In the genomic region with DNA sequence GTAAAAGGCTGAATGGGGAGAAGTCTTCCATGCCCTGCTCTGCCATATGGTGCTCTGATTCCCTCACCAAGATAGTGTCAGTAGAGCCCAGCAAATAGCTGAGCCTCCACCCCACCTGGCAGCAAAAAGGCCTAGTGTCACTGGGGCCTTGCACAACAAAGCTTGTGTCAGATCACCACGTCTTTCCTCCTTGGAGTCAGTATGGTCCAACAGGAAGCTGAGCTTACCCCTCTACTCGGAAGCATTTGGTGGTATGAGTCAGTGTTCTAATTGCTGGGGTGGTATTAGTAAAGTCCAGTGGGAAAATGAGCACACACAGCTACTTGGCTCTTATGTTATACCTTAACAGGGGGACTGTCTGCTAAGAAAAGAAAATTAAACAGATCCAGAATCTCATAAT, we compare ENCODE assay signal across 22 cellular contexts. TPM values are rescaled to one million over a fixed set of nuclear protein-coding genes. Genes with fewer than 3 reads are reported as not detected.
DNase-seq lines count a peak whose midpoint lies in the region; ATAC-seq and TF ChIP-seq lines count a peak whose summit lies in the region.
"Had no signal": no experiment of that assay in that cellular context is flagged by ENCODE, and none has a peak within 500 bp of the region (broad histone marks: within the 10 kb centered on the region; RNA-seq: fewer than 3 reads in every experiment).

No MANE protein-coding gene starts in this region.

- H4K20me1 ChIP-seq in SK-N-SH (ENCODE audit: insufficient read depth): no peaks in the 10 kb centered on the region

- no peak overlapping the region for H3K4me2 ChIP-seq in SK-N-SH
- H3K4me2 ChIP-seq: GM23338 had no signal

- H3K9ac ChIP-seq in SK-N-SH: no peak overlapping the region

- H3K4me1 Mint-ChIP-seq in activated CD4-positive, alpha-beta T cell treated with anti-CD3 and anti-CD28 coated beads, Interleukin-2, amount 10 ng/mL, durations not matched to agents 7 days and 5 days: no peaks in the 10 kb centered on the region
- H3K4me1 Mint-ChIP-seq: activated naive CD4-positive, alpha-beta T cell treated with anti-CD3 and anti-CD28 coated beads, Interleukin-2, amount 50 U/mL, for 24 hours; GM23338 had no signal

- DNase-seq in A673 (ENCODE audit: low spot score): peak; percentile 27
- DNase-seq in HPDE6-E6E7 (ENCODE audit: extremely low spot score): peak; percentile 14
- DNase-seq in RKO (ENCODE audit: low spot score): peak; percentile 23
- peak; percentile 29 for DNase-seq in fibroblast of peridontal ligament (ENCODE audit: extremely low read depth)
- DNase-seq in SK-N-SH: no peak
- no peak for DNase-seq in prostate gland (ENCODE audit: low spot score)
- DNase-seq in activated CD4-positive, alpha-beta T cell treated with anti-CD3 and anti-CD28 coated beads, Interleukin-2, amount 10 ng/mL, durations not matched to agents 7 days and 5 days: no peak
- DNase-seq: ACHN; activated CD4-positive, alpha-beta T cell treated with anti-CD3 and anti-CD28 coated beads for 1 hour; effector memory CD4-positive, alpha-beta T cell; esophagus squamous epithelium; GF-D8; KBM-7; kidney glomerular epithelial cell; NCI-H1092 treated with DMSO at 0.1 percent for 48 hours; NCI-H2081 treated with DMSO at 0.1 percent for 48 hours; occipital lobe; retina had no signal

- no peak for TF ChIP-seq EP300 in SK-N-SH (IDR thresholded peaks at IDR 0.05; ENCODE audit: borderline replicate concordance in 1 of 2, low read depth in 1 of 2, low read length in 1 of 2)

- H3K27ac ChIP-seq in A673 (ENCODE audit: low read depth, low read length, poor library complexity, severe bottlenecking) (no peak overlapping the region), SK-N-SH (ENCODE audit: low read depth in 2 of 2, low read length in 1 of 2) (no peak overlapping the region), prostate gland (no peak overlapping the region)
- H3K27ac ChIP-seq: C4-2B, esophagus squamous epithelium had no signal

- H3K27ac Mint-ChIP-seq in activated CD4-positive, alpha-beta T cell treated with anti-CD3 and anti-CD28 coated beads, Interleukin-2, amount 10 ng/mL, durations not matched to agents 7 days and 5 days: no peak overlapping the region
- H3K27ac Mint-ChIP-seq: activated naive CD4-positive, alpha-beta T cell treated with anti-CD3 and anti-CD28 coated beads, Interleukin-2, amount 50 U/mL, for 24 hours; GM23338 had no signal

- no peak overlapping the region for H2AFZ ChIP-seq in SK-N-SH (ENCODE audit: low read depth)
- H2AFZ ChIP-seq: GM23338 had no signal

- no peaks in the 10 kb centered on the region for H3K27me3 Mint-ChIP-seq in activated CD4-positive, alpha-beta T cell treated with anti-CD3 and anti-CD28 coated beads, Interleukin-2, amount 10 ng/mL, durations not matched to agents 7 days and 5 days

- H3F3A ChIP-seq in SK-N-SH (replicated peaks; ENCODE audit: insufficient read depth): no peaks in the 10 kb centered on the region

- no peak for TF ChIP-seq RAD21 in SK-N-SH (IDR thresholded peaks at IDR 0.05; ENCODE audit: low read length)

- H3K4me3 ChIP-seq in A673 (ENCODE audit: low read depth, low read length, poor library complexity, severe bottlenecking) (no peak overlapping the region), SK-N-SH (ENCODE audit: low read depth in 2 of 2, low read length in 1 of 2) (no peak overlapping the region), prostate gland (no peak overlapping the region)
- H3K4me3 ChIP-seq: esophagus squamous epithelium, GM23338 had no signal

- no peaks in the 10 kb centered on the region for H3K4me1 ChIP-seq in A673 (ENCODE audit: insufficient read depth, low read length, poor library complexity, severe bottlenecking)
- H3K4me1 ChIP-seq in SK-N-SH (ENCODE audit: control insufficient read depth in 1 of 2, insufficient read depth in 2 of 2, low read depth in 1 of 2, low read length in 1 of 2): no peaks in the 10 kb centered on the region
- no peaks in the 10 kb centered on the region for H3K4me1 ChIP-seq in prostate gland (replicated peaks)
- H3K4me1 ChIP-seq: esophagus squamous epithelium had no signal

- ATAC-seq in GM18517 (IDR thresholded peaks at IDR 0.05; ENCODE audit: unreplicated experiment): no peak
- ATAC-seq: GM23338 had no signal

- no TSS peak for BruUV-seq in A673 (replicated peaks; lab: Mats Ljungman, UMichigan)

- H3K79me2 ChIP-seq in SK-N-SH (ENCODE audit: insufficient read depth): no peaks in the 10 kb centered on the region

- H3K9me3 ChIP-seq in A673 (ENCODE audit: low read depth, low read length, poor library complexity, severe bottlenecking) (no peaks in the 10 kb centered on the region), SK-N-SH (no peaks in the 10 kb centered on the region), prostate gland (no peaks in the 10 kb centered on the region)
- H3K9me3 ChIP-seq: esophagus squamous epithelium had no signal

- WGBS in SK-N-SH (ENCODE audit: low lambda C conversion rate): 13% methylated on average over 2 of the region's 2 CpGs
- 77% methylated on average over 2 of the region's 2 CpGs for WGBS in prostate gland

- CTCF ChIA-PET in A673 (lab: Charles Lee): no interaction called here
- CTCF ChIA-PET in SK-N-SH (lab: Yijun Ruan, JAX): no interaction called here
- CTCF ChIA-PET in activated CD4-positive, alpha-beta T cell treated with anti-CD3 and anti-CD28 coated beads, Interleukin-2, amount 10 ng/mL, durations not matched to agents 7 days and 5 days (lab: Charles Lee): no interaction called here

- H3K4me3 Mint-ChIP-seq in activated CD4-positive, alpha-beta T cell treated with anti-CD3 and anti-CD28 coated beads, Interleukin-2, amount 10 ng/mL, durations not matched to agents 7 days and 5 days: no peak overlapping the region
- H3K4me3 Mint-ChIP-seq: activated naive CD4-positive, alpha-beta T cell treated with anti-CD3 and anti-CD28 coated beads, Interleukin-2, amount 50 U/mL, for 24 hours; GM23338 had no signal

- H3K36me3 ChIP-seq in A673 (ENCODE audit: insufficient read depth, low read length, poor library complexity, severe bottlenecking) (no peaks in the 10 kb centered on the region), SK-N-SH (replicated peaks in 1 of 2; ENCODE audit: control insufficient read depth in 1 of 2, insufficient read depth in 2 of 2, low read length in 1 of 2) (no peaks in the 10 kb centered on the region), prostate gland (no peaks in the 10 kb centered on the region)
- H3K36me3 ChIP-seq: esophagus squamous epithelium had no signal

- no peaks in the 10 kb centered on the region for H3K9me2 ChIP-seq in SK-N-SH

- POLR2A ChIA-PET in A673 (lab: Charles Lee; ENCODE audit: low non-redundant PET): no interaction called here
- POLR2A ChIA-PET in SK-N-SH (lab: Yijun Ruan, JAX): no interaction called here
- POLR2A ChIA-PET in activated CD4-positive, alpha-beta T cell treated with anti-CD3 and anti-CD28 coated beads, Interleukin-2, amount 10 ng/mL, durations not matched to agents 7 days and 5 days (lab: Charles Lee): no interaction called here

- no peaks in the 10 kb centered on the region for H3K36me3 Mint-ChIP-seq in activated CD4-positive, alpha-beta T cell treated with anti-CD3 and anti-CD28 coated beads, Interleukin-2, amount 10 ng/mL, durations not matched to agents 7 days and 5 days (ENCODE audit: low read depth)
- H3K36me3 Mint-ChIP-seq: activated naive CD4-positive, alpha-beta T cell treated with anti-CD3 and anti-CD28 coated beads, Interleukin-2, amount 50 U/mL, for 24 hours had no signal

- intact Hi-C loops in A673 (cut with micrococcal nuclease; ENCODE audit: unreplicated experiment): no loop called here
- intact Hi-C loops in prostate gland (cut with DNase I): no loop called here

- H3K9me3 Mint-ChIP-seq in activated CD4-positive, alpha-beta T cell treated with anti-CD3 and anti-CD28 coated beads, Interleukin-2, amount 10 ng/mL, durations not matched to agents 7 days and 5 days: no peaks in the 10 kb centered on the region
- H3K9me3 Mint-ChIP-seq: activated naive CD4-positive, alpha-beta T cell treated with anti-CD3 and anti-CD28 coated beads, Interleukin-2, amount 50 U/mL, for 24 hours; GM23338 had no signal

- no peak for TF ChIP-seq POLR2A in prostate gland (IDR thresholded peaks at IDR 0.05)

- TF ChIP-seq CTCF in A673 (conservative IDR thresholded peaks at IDR 0.05; ENCODE audit: low read depth, low read length) (no peak), SK-N-SH (IDR thresholded peaks at IDR 0.05) (no peak), prostate gland (IDR thresholded peaks at IDR 0.05) (no peak)

- H3K27me3 ChIP-seq in A673 (replicated peaks; ENCODE audit: insufficient read depth, low read depth, low read length, poor library complexity) (peaks cover 31% of the 10 kb centered on the region), SK-N-SH (ENCODE audit: insufficient read depth) (no peaks in the 10 kb centered on the region), prostate gland (replicated peaks; ENCODE audit: insufficient read depth) (no peaks in the 10 kb centered on the region)
- H3K27me3 ChIP-seq: esophagus squamous epithelium had no signal

TF ChIP-seq in SK-N-SH, 30 proteins besides CTCF, POLR2A, EP300 and RAD21 (continues in another document):
- no peak for TF ChIP-seq GABPA (IDR thresholded peaks at IDR 0.05; ENCODE audit: low read depth)

RNA-seq across cellular contexts. Expression of gene RRP15, which starts 18.7 kb away (rescaled TPM):
- total RNA-seq in A673 (2021): 31.3 and 38.4 TPM in 2 replicates
- 2.1 and 2.8 TPM in 2 replicates for polyA plus RNA-seq in SK-N-SH (2012; rRNA removed)
- 3.1 and 4.9 TPM in 2 replicates for polyA plus RNA-seq in SK-N-SH (2012; cell fraction: cytosol; rRNA removed)
- 1.4 and 2.9 TPM in 2 replicates for polyA plus RNA-seq in SK-N-SH (2012; cell fraction: nucleus; rRNA removed)
- 1 to 10 TPM; 4.1 TPM for total RNA-seq in prostate gland
- total RNA-seq in activated CD4-positive, alpha-beta T cell treated with anti-CD3 and anti-CD28 coated beads, Interleukin-2, amount 10 ng/mL, durations not matched to agents 7 days and 5 days: 10 to 100 TPM; 14.0 to 18.0 TPM

Comparison
In these comparisons a context has a peak if more than half of its experiments do, and no peak if none do; other contexts are left out.
1. DNase-seq: peak in A673 (single experiment), HPDE6-E6E7 (single experiment), RKO (single experiment) and fibroblast of peridontal ligament (single experiment); none in SK-N-SH (single experiment), prostate gland (single experiment) and activated CD4-positive, alpha-beta T cell treated with anti-CD3 and anti-CD28 coated beads, Interleukin-2, amount 10 ng/mL, durations not matched to agents 7 days and 5 days (single experiment).